ENCODE assay signal across 19 cellular contexts in genomic region chr1:186845581-186846210, GRCh38. TPM values are rescaled to one million over a fixed set of nuclear protein-coding genes. Genes with fewer than 3 reads are reported as not detected.
DNase-seq lines count a peak whose midpoint lies in the region; ATAC-seq and TF ChIP-seq lines count a peak whose summit lies in the region.
"Had no signal": no experiment of that assay in that cellular context is flagged by ENCODE, and none has a peak within 500 bp of the region (broad histone marks: within the 10 kb centered on the region; RNA-seq: fewer than 3 reads in every experiment).

No MANE protein-coding gene starts in this region.

- peak overlapping the region; percentile 53; the same call in 1 of the 2 replicates for H2AFZ ChIP-seq in OCI-LY3 (ENCODE audit: low read depth, low read length)

- H3K9me3 ChIP-seq in OCI-LY3 (ENCODE audit: insufficient read depth, low read length) = no peaks in the 10 kb centered on the region
- H3K9me3 ChIP-seq: BLaER1 treated with 17β-estradiol and CSF1 and Interleukin-3, amounts not matched to agents 10 nM and 100 nM; mucosa of descending colon; tibial artery had no signal

- no peaks in the 10 kb centered on the region for H4K20me1 ChIP-seq in OCI-LY3 (ENCODE audit: insufficient read depth, low read length)
- H4K20me1 ChIP-seq: BLaER1 treated with 17β-estradiol and CSF1 and Interleukin-3, amounts not matched to agents 10 nM and 100 nM had no signal

- no peaks in the 10 kb centered on the region for H3K27me3 ChIP-seq in OCI-LY3 (ENCODE audit: low read depth, low read length)
- H3K27me3 ChIP-seq: BLaER1 treated with 17β-estradiol and CSF1 and Interleukin-3, amounts not matched to agents 10 nM and 100 nM; tibial artery had no signal

- no peak overlapping the region; the same call in 1 of the 2 replicates for H3K9ac ChIP-seq in OCI-LY3 (ENCODE audit: low read length)

- H3K79me2 ChIP-seq in OCI-LY3 (ENCODE audit: low read length) = no peaks in the 10 kb centered on the region

- no peak for TF ChIP-seq CTCF in OCI-LY3 (IDR thresholded peaks at IDR 0.05; ENCODE audit: low read depth, low read length)
- no peak for TF ChIP-seq CTCF in fibroblast of the aortic adventitia (IDR thresholded peaks at IDR 0.05; ENCODE audit: insufficient read depth, low read length)

- ATAC-seq in GM21717 (IDR thresholded peaks at IDR 0.05; ENCODE audit: unreplicated experiment) = no peak
- ATAC-seq: mucosa of descending colon had no signal

- peak; percentile 27 for DNase-seq in NOMO-1 treated with DMSO at 0.1 percent for 48 hours (lab: John Stamatoyannopoulos, UW; ENCODE audit: unreplicated experiment)
- DNase-seq in NOMO-1 treated with dmso at 0.1 percent for 144 hours (lab: John Stamatoyannopoulos, UW; ENCODE audit: unreplicated experiment) = no peak
- peak; percentile 56 for DNase-seq in fibroblast of the aortic adventitia (ENCODE audit: low read depth)
- DNase-seq in GDM1 (lab: John Stamatoyannopoulos, UW) = no peak
- no peak for DNase-seq in NCI-H2227 treated with DMSO at 0.1 percent for 48 hours (lab: John Stamatoyannopoulos, UW)
- DNase-seq: activated CD4-positive, alpha-beta T cell treated with anti-CD3 and anti-CD28 coated beads, Interleukin-2, amount 50 U/mL, for 4 hours; activated naive CD4-positive, alpha-beta T cell treated with anti-CD3 and anti-CD28 coated beads, Interleukin-2, amount 50 U/mL, for 16 hours; effector CD8-positive, alpha-beta T cell; kidney glomerular epithelial cell; mucosa of descending colon; NCI-H69; stimulated activated CD4-positive, alpha-beta T cell treated with anti-CD3 and anti-CD28 coated beads, Interleukin-2, amount 100 ng/mL, for 48 hours; SW 1271; tibial artery had no signal

- peak overlapping the region; percentile 74 for H3K4me2 ChIP-seq in OCI-LY3 (ENCODE audit: low read length)

- H3K4me3 ChIP-seq in OCI-LY3 (ENCODE audit: low read length) (peak overlapping the region; percentile 53), fibroblast of the aortic adventitia (ENCODE audit: low read depth, low read length) (no peak overlapping the region)
- H3K4me3 ChIP-seq: mucosa of descending colon, tibial artery had no signal

- peaks cover 48% of the 10 kb centered on the region for H3K4me1 ChIP-seq in OCI-LY3 (ENCODE audit: low read length)

- H3K36me3 ChIP-seq in OCI-LY3 (replicated peaks; ENCODE audit: low read depth, low read length) = no peaks in the 10 kb centered on the region
- H3K36me3 ChIP-seq: BLaER1 treated with 17β-estradiol and CSF1 and Interleukin-3, amounts not matched to agents 10 nM and 100 nM; tibial artery had no signal

- H3K27ac ChIP-seq in OCI-LY3 (ENCODE audit: low read length) (peak overlapping the region; percentile 62), temporal lobe (ENCODE audit: low read depth, low read length) (peak overlapping the region; percentile 17)
- H3K27ac ChIP-seq: 22Rv1, tibial artery had no signal

RNA-seq across cellular contexts. Expression of gene PLA2G4A, which starts 16.9 kb away (rescaled TPM):
- total RNA-seq in fibroblast of the aortic adventitia (ENCODE audit: low replicate concordance) = 7.3 and 74.7 TPM in 2 replicates
- total RNA-seq in temporal lobe = 1.2 TPM

Comparison
In these comparisons a context has a peak if more than half of its experiments do, and no peak if none do; other contexts are left out.
1. DNase-seq: peak in NOMO-1 treated with DMSO at 0.1 percent for 48 hours (single experiment) and fibroblast of the aortic adventitia (single experiment); none in NOMO-1 treated with dmso at 0.1 percent for 144 hours (single experiment), GDM1 (single experiment) and NCI-H2227 treated with DMSO at 0.1 percent for 48 hours (single experiment).